ENCODE assay signal across 8 cellular contexts in the genomic region with DNA sequence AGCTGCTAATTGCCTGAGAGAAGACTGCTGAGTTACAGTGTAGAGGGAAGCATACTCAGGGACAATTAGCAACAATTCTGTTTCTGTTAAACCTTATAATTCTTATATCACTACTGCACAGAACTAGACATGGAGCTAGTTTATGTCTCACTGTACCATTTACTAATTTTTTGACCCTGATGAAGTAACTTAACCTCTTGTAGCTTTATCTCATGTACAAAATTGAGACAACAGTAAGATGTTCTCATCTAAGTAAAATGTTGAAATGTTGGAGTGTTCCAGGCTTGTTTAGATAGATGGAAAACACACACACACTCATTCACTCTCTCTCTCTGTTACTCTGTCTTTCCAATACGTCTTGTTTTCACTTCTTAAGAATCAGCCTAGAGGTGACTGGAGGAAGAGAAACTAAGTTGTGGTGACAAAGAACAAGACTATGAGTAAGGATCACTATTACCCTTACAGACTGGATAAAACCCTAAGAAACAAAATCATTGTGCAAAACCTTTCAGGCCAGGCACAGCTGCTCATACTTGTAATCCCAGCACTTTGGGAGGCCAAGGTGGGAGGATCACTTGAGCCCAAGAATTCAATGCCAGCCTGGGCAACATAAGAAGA.
DNase-seq lines count a peak whose midpoint lies in the region; ATAC-seq and TF ChIP-seq lines count a peak whose summit lies in the region.
"Not testable (repeated sequence)": the region's sequence is repeated elsewhere in the genome, so short reads cannot be mapped to it uniquely, and the experiment has no call there.

No MANE protein-coding gene starts in this region.

- not testable (repeated sequence) for H3K4me3 Mint-ChIP-seq in activated CD4-positive, alpha-beta T cell treated with anti-CD3 and anti-CD28 coated beads for 36 hours; activated naive CD8-positive, alpha-beta T cell treated with anti-CD3 and anti-CD28 coated beads, Interleukin-2, amount 10 ng/mL, durations not matched to agents 7 days and 5 days; stimulated activated memory B cell treated with anti-CD40 and anti-IgM and Interleukin-4, amounts not matched to agents 10 μg/mL and 1 μg/mL and 100 μg/mL, for 72 hours

- POLR2A ChIA-PET in activated CD4-positive, alpha-beta T cell treated with anti-CD3 and anti-CD28 coated beads for 36 hours (lab: Charles Lee); activated naive CD8-positive, alpha-beta T cell treated with anti-CD3 and anti-CD28 coated beads, Interleukin-2, amount 10 ng/mL, durations not matched to agents 7 days and 5 days (lab: Charles Lee): not testable (repeated sequence)

- not testable (repeated sequence) for TF ChIP-seq POLR2A in GM18505 (IDR thresholded peaks at IDR 0.05; ENCODE audit: borderline replicate concordance, extremely low read depth, insufficient read depth, insufficient read length)

- not testable (repeated sequence) for H3K27me3 Mint-ChIP-seq in activated CD4-positive, alpha-beta T cell treated with anti-CD3 and anti-CD28 coated beads for 36 hours; activated naive CD8-positive, alpha-beta T cell treated with anti-CD3 and anti-CD28 coated beads, Interleukin-2, amount 10 ng/mL, durations not matched to agents 7 days and 5 days; stimulated activated memory B cell treated with anti-CD40 and anti-IgM and Interleukin-4, amounts not matched to agents 10 μg/mL and 1 μg/mL and 100 μg/mL, for 72 hours

- ATAC-seq in GM18505 (IDR thresholded peaks at IDR 0.05; ENCODE audit: unreplicated experiment) (peak; percentile 70), GM18907 (IDR thresholded peaks at IDR 0.05; ENCODE audit: unreplicated experiment) (peak; percentile 86), GM21390 (IDR thresholded peaks at IDR 0.05; ENCODE audit: unreplicated experiment) (peak; percentile 71), HG02759 (IDR thresholded peaks at IDR 0.05; ENCODE audit: unreplicated experiment) (peak; percentile 47), HG03139 (IDR thresholded peaks at IDR 0.05; ENCODE audit: unreplicated experiment) (peak; percentile 67)
- peak; percentile 92 for ATAC-seq in activated CD4-positive, alpha-beta T cell treated with anti-CD3 and anti-CD28 coated beads for 36 hours
- peak; percentile 91 for ATAC-seq in activated naive CD8-positive, alpha-beta T cell treated with anti-CD3 and anti-CD28 coated beads, Interleukin-2, amount 10 ng/mL, durations not matched to agents 7 days and 5 days (ENCODE audit: low read depth)
- ATAC-seq in stimulated activated memory B cell treated with anti-CD40 and anti-IgM and Interleukin-4, amounts not matched to agents 10 μg/mL and 1 μg/mL and 100 μg/mL, for 72 hours, result peak; percentile 83

- CTCF ChIA-PET in activated CD4-positive, alpha-beta T cell treated with anti-CD3 and anti-CD28 coated beads for 36 hours (lab: Charles Lee), result not testable (repeated sequence)

- not testable (repeated sequence) for H3K36me3 Mint-ChIP-seq in activated CD4-positive, alpha-beta T cell treated with anti-CD3 and anti-CD28 coated beads for 36 hours (ENCODE audit: low read depth); activated naive CD8-positive, alpha-beta T cell treated with anti-CD3 and anti-CD28 coated beads, Interleukin-2, amount 10 ng/mL, durations not matched to agents 7 days and 5 days; stimulated activated memory B cell treated with anti-CD40 and anti-IgM and Interleukin-4, amounts not matched to agents 10 μg/mL and 1 μg/mL and 100 μg/mL, for 72 hours

- H3K27ac Mint-ChIP-seq in activated CD4-positive, alpha-beta T cell treated with anti-CD3 and anti-CD28 coated beads for 36 hours; activated naive CD8-positive, alpha-beta T cell treated with anti-CD3 and anti-CD28 coated beads, Interleukin-2, amount 10 ng/mL, durations not matched to agents 7 days and 5 days; stimulated activated memory B cell treated with anti-CD40 and anti-IgM and Interleukin-4, amounts not matched to agents 10 μg/mL and 1 μg/mL and 100 μg/mL, for 72 hours: not testable (repeated sequence)

- DNase-seq in activated CD4-positive, alpha-beta T cell treated with anti-CD3 and anti-CD28 coated beads for 36 hours, result peak; percentile 20
- DNase-seq in activated naive CD8-positive, alpha-beta T cell treated with anti-CD3 and anti-CD28 coated beads, Interleukin-2, amount 10 ng/mL, durations not matched to agents 7 days and 5 days, result not testable (repeated sequence)

- intact Hi-C loops in activated CD4-positive, alpha-beta T cell treated with anti-CD3 and anti-CD28 coated beads for 36 hours (cut with DNase I, micrococcal nuclease), result not testable (repeated sequence)

- H3K4me1 Mint-ChIP-seq in activated CD4-positive, alpha-beta T cell treated with anti-CD3 and anti-CD28 coated beads for 36 hours; activated naive CD8-positive, alpha-beta T cell treated with anti-CD3 and anti-CD28 coated beads, Interleukin-2, amount 10 ng/mL, durations not matched to agents 7 days and 5 days; stimulated activated memory B cell treated with anti-CD40 and anti-IgM and Interleukin-4, amounts not matched to agents 10 μg/mL and 1 μg/mL and 100 μg/mL, for 72 hours: not testable (repeated sequence)

- not testable (repeated sequence) for H3K9me3 Mint-ChIP-seq in activated CD4-positive, alpha-beta T cell treated with anti-CD3 and anti-CD28 coated beads for 36 hours (ENCODE audit: low read depth); activated naive CD8-positive, alpha-beta T cell treated with anti-CD3 and anti-CD28 coated beads, Interleukin-2, amount 10 ng/mL, durations not matched to agents 7 days and 5 days; stimulated activated memory B cell treated with anti-CD40 and anti-IgM and Interleukin-4, amounts not matched to agents 10 μg/mL and 1 μg/mL and 100 μg/mL, for 72 hours
